Comparison of ENCODE assay signal across 1 cellular context in the genomic region with DNA sequence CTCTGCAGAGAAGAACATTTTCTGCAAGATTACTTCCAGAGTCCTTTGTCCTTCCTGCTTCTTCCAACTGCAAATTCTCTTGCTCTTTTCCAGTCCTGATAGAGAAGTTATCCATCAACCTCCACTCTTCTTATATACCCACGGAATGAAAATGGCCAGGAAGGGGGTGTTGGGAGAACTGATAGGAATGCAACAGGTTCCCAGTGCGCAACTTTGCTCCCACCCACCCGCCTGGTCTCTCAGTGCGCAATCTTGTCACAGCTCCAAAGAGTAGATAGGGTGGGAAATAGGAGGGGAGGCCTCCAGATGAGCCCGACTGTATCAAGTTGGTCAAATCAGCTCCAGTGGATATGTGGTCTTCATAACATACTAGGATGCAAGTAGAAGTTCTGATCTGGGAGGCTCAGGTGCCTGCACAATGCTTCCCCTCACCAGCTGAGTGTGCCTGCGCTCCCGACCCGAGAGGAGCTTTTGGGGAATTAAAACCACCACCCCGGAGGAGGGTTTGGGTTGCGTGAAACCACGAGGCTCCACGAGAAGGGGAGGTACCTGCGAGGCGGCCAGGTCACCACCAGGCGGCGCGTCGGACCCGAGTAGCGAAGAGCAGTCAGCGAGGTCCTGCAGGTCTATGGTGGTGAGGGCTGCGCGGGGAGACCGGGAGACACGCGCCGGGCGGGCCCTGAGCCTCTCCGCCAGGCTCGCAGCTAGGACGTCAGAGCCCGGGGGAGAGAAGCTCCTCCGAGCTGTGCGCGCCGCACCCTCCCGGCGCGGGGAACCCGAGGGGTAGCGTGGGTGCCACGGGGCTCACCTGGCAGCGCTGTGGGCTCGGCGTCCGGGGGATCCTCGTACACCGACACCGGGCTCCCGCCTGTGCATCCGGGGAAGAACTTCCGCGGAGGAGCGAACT.
TF ChIP-seq lines count a peak whose summit lies in the region.

No MANE protein-coding gene starts in this region.

TF ChIP-seq in HEK293, 187 proteins besides CTCF, POLR2A, EP300 and RAD21 (continued from another document and continues in another):
- TF ChIP-seq ZNF513 (tag by site-specific recombination; IDR thresholded peaks at IDR 0.05) (no peak), ZNF121 (tag by site-specific recombination; IDR thresholded peaks at IDR 0.05) (no peak), ZNF747 (tag by site-specific recombination; IDR thresholded peaks at IDR 0.05) (no peak), ZNF132 (tag by site-specific recombination; IDR thresholded peaks at IDR 0.05; ENCODE audit: borderline replicate concordance) (no peak), ZNF10 (tag by site-specific recombination; IDR thresholded peaks at IDR 0.05) (no peak), EGR2 (tag by site-specific recombination; IDR thresholded peaks at IDR 0.05; ENCODE audit: low read depth) (no peak), ZFP3 (tag by site-specific recombination; IDR thresholded peaks at IDR 0.05; ENCODE audit: low read depth) (no peak), ZNF239 (tag by site-specific recombination; IDR thresholded peaks at IDR 0.05) (no peak), ZNF114 (tag by site-specific recombination; IDR thresholded peaks at IDR 0.05) (no peak), ZNF292 (tag by site-specific recombination; IDR thresholded peaks at IDR 0.05; ENCODE audit: borderline replicate concordance, low read depth) (no peak), BCL11B (tag by site-specific recombination; IDR thresholded peaks at IDR 0.05; ENCODE audit: low read depth) (peak; percentile 77), ZNF416 (tag by site-specific recombination; IDR thresholded peaks at IDR 0.05) (0 out of 2 replicates have a peak, but pooled peaks have one; percentile 29), ZNF837 (tag by site-specific recombination; IDR thresholded peaks at IDR 0.05) (peak; percentile 77; the same call in 1 of the 2 replicates), ZNF311 (tag by site-specific recombination; IDR thresholded peaks at IDR 0.05; ENCODE audit: borderline replicate concordance) (no peak), OVOL3 (tag by site-specific recombination; IDR thresholded peaks at IDR 0.05) (no peak), ZNF560 (tag by site-specific recombination; IDR thresholded peaks at IDR 0.05; ENCODE audit: borderline replicate concordance) (no peak), ZNF341 (tag by site-specific recombination; IDR thresholded peaks at IDR 0.05; ENCODE audit: low read depth) (peak; percentile 51; the same call in 1 of the 2 replicates), ZNF48 (tag by site-specific recombination; IDR thresholded peaks at IDR 0.05) (no peak), FEZF1 (tag by site-specific recombination; IDR thresholded peaks at IDR 0.05) (no peak), ZNF26 (tag by site-specific recombination; IDR thresholded peaks at IDR 0.05) (no peak), ZNF169 (tag by site-specific recombination; IDR thresholded peaks at IDR 0.05) (no peak), ZNF302 (tag by site-specific recombination; IDR thresholded peaks at IDR 0.05; ENCODE audit: low read depth) (no peak), ZNF146 (tag by site-specific recombination; IDR thresholded peaks at IDR 0.05) (no peak), ZFP41 (tag by site-specific recombination; IDR thresholded peaks at IDR 0.05; ENCODE audit: borderline replicate concordance) (no peak), GLIS2 (tag by site-specific recombination; IDR thresholded peaks at IDR 0.05) (peak; percentile 67), ZIC2 (tag by site-specific recombination; IDR thresholded peaks at IDR 0.05) (peak; percentile 31; the same call in 1 of the 2 replicates), REST (tag by site-specific recombination; IDR thresholded peaks at IDR 0.05) (no peak), TRIM28 (IDR thresholded peaks at IDR 0.05; ENCODE audit: borderline replicate concordance, low read length) (peak; percentile 15; the same call in 1 of the 2 replicates), ZNF558 (tag by site-specific recombination; IDR thresholded peaks at IDR 0.05) (no peak), SP3 (tag by site-specific recombination; IDR thresholded peaks at IDR 0.05) (peak; percentile 47), ZNF501 (tag by site-specific recombination; IDR thresholded peaks at IDR 0.05) (peak; percentile 92; the same call in 1 of the 2 replicates), ZNF629 (tag by site-specific recombination; IDR thresholded peaks at IDR 0.05) (peak; percentile 72), ZNF211 (tag by site-specific recombination; IDR thresholded peaks at IDR 0.05; ENCODE audit: low read depth) (no peak), WT1 (tag by site-specific recombination; IDR thresholded peaks at IDR 0.05) (peak; percentile 57), ZNF184 (tag by site-specific recombination; IDR thresholded peaks at IDR 0.05) (no peak), ZNF768 (tag by site-specific recombination; IDR thresholded peaks at IDR 0.05) (no peak), ZNF133 (tag by site-specific recombination; IDR thresholded peaks at IDR 0.05) (no peak), ZNF175 (tag by site-specific recombination; IDR thresholded peaks at IDR 0.05) (no peak)
- TF ChIP-seq, protein P1, sequence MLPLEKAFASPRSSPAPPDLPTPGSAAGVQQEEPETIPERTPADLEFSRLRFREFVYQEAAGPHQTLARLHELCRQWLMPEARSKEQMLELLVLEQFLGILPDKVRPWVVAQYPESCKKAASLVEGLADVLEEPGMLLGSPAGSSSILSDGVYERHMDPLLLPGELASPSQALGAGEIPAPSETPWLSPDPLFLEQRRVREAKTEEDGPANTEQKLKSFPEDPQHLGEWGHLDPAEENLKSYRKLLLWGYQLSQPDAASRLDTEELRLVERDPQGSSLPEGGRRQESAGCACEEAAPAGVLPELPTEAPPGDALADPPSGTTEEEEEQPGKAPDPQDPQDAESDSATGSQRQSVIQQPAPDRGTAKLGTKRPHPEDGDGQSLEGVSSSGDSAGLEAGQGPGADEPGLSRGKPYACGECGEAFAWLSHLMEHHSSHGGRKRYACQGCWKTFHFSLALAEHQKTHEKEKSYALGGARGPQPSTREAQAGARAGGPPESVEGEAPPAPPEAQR (tag by site-specific recombination; IDR thresholded peaks at IDR 0.05): no peak
- TF ChIP-seq, protein P2, sequence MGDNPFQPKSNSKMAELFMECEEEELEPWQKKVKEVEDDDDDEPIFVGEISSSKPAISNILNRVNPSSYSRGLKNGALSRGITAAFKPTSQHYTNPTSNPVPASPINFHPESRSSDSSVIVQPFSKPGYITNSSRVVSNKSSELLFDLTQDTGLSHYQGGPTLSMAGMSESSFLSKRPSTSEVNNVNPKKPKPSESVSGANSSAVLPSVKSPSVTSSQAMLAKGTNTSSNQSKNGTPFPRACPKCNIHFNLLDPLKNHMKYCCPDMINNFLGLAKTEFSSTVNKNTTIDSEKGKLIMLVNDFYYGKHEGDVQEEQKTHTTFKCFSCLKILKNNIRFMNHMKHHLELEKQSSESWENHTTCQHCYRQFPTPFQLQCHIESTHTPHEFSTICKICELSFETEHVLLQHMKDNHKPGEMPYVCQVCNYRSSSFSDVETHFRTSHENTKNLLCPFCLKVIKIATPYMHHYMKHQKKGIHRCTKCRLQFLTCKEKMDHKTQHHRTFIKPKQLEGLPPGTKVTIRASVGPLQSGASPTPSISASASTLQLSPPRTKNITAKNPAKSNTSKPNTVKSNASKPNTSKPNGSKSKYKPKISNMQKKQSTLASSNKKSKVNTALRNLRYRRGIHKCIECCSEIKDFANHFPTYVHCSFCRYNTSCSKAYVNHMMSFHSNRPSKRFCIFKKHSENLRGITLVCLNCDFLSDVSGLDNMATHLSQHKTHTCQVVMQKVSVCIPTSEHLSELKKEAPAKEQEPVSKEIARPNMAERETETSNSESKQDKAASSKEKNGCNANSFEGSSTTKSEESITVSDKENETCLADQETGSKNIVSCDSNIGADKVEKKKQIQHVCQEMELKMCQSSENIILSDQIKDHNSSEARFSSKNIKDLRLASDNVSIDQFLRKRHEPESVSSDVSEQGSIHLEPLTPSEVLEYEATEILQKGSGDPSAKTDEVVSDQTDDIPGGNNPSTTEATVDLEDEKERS (tag by site-specific recombination; IDR thresholded peaks at IDR 0.05): no peak
- TF ChIP-seq, protein P3, sequence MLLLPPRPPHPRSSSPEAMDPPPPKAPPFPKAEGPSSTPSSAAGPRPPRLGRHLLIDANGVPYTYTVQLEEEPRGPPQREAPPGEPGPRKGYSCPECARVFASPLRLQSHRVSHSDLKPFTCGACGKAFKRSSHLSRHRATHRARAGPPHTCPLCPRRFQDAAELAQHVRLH (tag by site-specific recombination; IDR thresholded peaks at IDR 0.05): no peak
- TF ChIP-seq, protein P4, sequence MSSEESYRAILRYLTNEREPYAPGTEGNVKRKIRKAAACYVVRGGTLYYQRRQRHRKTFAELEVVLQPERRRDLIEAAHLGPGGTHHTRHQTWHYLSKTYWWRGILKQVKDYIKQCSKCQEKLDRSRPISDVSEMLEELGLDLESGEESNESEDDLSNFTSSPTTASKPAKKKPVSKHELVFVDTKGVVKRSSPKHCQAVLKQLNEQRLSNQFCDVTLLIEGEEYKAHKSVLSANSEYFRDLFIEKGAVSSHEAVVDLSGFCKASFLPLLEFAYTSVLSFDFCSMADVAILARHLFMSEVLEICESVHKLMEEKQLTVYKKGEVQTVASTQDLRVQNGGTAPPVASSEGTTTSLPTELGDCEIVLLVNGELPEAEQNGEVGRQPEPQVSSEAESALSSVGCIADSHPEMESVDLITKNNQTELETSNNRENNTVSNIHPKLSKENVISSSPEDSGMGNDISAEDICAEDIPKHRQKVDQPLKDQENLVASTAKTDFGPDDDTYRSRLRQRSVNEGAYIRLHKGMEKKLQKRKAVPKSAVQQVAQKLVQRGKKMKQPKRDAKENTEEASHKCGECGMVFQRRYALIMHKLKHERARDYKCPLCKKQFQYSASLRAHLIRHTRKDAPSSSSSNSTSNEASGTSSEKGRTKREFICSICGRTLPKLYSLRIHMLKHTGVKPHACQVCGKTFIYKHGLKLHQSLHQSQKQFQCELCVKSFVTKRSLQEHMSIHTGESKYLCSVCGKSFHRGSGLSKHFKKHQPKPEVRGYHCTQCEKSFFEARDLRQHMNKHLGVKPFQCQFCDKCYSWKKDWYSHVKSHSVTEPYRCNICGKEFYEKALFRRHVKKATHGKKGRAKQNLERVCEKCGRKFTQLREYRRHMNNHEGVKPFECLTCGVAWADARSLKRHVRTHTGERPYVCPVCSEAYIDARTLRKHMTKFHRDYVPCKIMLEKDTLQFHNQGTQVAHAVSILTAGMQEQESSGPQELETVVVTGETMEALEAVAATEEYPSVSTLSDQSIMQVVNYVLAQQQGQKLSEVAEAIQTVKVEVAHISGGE (tag by site-specific recombination; conservative IDR thresholded peaks at IDR 0.05; ENCODE audit: low read depth): peak; percentile 94
- TF ChIP-seq, protein P5, sequence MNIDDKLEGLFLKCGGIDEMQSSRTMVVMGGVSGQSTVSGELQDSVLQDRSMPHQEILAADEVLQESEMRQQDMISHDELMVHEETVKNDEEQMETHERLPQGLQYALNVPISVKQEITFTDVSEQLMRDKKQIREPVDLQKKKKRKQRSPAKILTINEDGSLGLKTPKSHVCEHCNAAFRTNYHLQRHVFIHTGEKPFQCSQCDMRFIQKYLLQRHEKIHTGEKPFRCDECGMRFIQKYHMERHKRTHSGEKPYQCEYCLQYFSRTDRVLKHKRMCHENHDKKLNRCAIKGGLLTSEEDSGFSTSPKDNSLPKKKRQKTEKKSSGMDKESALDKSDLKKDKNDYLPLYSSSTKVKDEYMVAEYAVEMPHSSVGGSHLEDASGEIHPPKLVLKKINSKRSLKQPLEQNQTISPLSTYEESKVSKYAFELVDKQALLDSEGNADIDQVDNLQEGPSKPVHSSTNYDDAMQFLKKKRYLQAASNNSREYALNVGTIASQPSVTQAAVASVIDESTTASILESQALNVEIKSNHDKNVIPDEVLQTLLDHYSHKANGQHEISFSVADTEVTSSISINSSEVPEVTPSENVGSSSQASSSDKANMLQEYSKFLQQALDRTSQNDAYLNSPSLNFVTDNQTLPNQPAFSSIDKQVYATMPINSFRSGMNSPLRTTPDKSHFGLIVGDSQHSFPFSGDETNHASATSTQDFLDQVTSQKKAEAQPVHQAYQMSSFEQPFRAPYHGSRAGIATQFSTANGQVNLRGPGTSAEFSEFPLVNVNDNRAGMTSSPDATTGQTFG (tag by site-specific recombination; IDR thresholded peaks at IDR 0.05; ENCODE audit: borderline replicate concordance): no peak
